In genomic region chr12:51886021-51886710, GRCh38 we compare ENCODE assay signal across 8 cellular contexts. TPM values are rescaled to one million over a fixed set of nuclear protein-coding genes. Genes with fewer than 3 reads are reported as not detected.
DNase-seq lines count a peak whose midpoint lies in the region; ATAC-seq and TF ChIP-seq lines count a peak whose summit lies in the region.

No MANE protein-coding gene starts in this region.

- no peaks in the 10 kb centered on the region for H3K79me2 ChIP-seq in OCI-LY3 (ENCODE audit: low read length)

- no peaks in the 10 kb centered on the region for H3K4me1 ChIP-seq in OCI-LY3 (ENCODE audit: low read length)

- DNase-seq in GF-D8 (lab: John Stamatoyannopoulos, UW) (peak; percentile 70), cardiac septum (ENCODE audit: low spot score) (peak; percentile 88), sciatic nerve (ENCODE audit: low spot score) (peak; percentile 82), NCI-H146 (lab: John Stamatoyannopoulos, UW) (no peak)
- peak; percentile 38 for DNase-seq in activated naive CD4-positive, alpha-beta T cell treated with anti-CD3 and anti-CD28 coated beads, Interleukin-2, amount 50 U/mL, for 16 hours

- no peaks in the 10 kb centered on the region for H3K9me3 ChIP-seq in OCI-LY3 (ENCODE audit: insufficient read depth, low read length)

- H2AFZ ChIP-seq in OCI-LY3 (ENCODE audit: low read depth, low read length): peak overlapping the region; percentile 92

- H3K36me3 ChIP-seq in OCI-LY3 (replicated peaks; ENCODE audit: low read depth, low read length): no peaks in the 10 kb centered on the region

- ATAC-seq in sciatic nerve (peak; percentile 97), HG02759 (IDR thresholded peaks at IDR 0.05; ENCODE audit: unreplicated experiment) (no peak), HG03520 (IDR thresholded peaks at IDR 0.05; ENCODE audit: unreplicated experiment) (no peak)

- H3K4me2 ChIP-seq in OCI-LY3 (ENCODE audit: low read length): peak overlapping the region; percentile 42

- no peaks in the 10 kb centered on the region for H3K27me3 ChIP-seq in OCI-LY3 (ENCODE audit: low read depth, low read length)

- intact Hi-C loops in cardiac septum (cut with DNase I) (no loop called here), sciatic nerve (cut with DNase I) (no loop called here)

- H3K4me3 ChIP-seq in OCI-LY3 (ENCODE audit: low read length): peak overlapping the region; percentile 50; the same call in 1 of the 2 replicates

- no peak overlapping the region for H3K9ac ChIP-seq in OCI-LY3 (ENCODE audit: low read length)

- no peak for TF ChIP-seq CTCF in OCI-LY3 (IDR thresholded peaks at IDR 0.05; ENCODE audit: low read depth, low read length)

- no peaks in the 10 kb centered on the region for H4K20me1 ChIP-seq in OCI-LY3 (ENCODE audit: insufficient read depth, low read length)

- H3K27ac ChIP-seq in OCI-LY3 (ENCODE audit: low read length): no peak overlapping the region

RNA-seq across cellular contexts. Expression of gene ANKRD33, which starts 1.7 kb away (rescaled TPM):
- not detected for total RNA-seq in cardiac septum
- total RNA-seq in sciatic nerve: 0.76 TPM

RNA-seq across cellular contexts. Expression of gene ACVRL1, which starts 21.1 kb away (rescaled TPM):
- total RNA-seq in cardiac septum: 31.1 TPM
- 57.6 TPM for total RNA-seq in sciatic nerve

RNA-seq across cellular contexts. Expression of gene FIGNL2, which starts 37.6 kb away (rescaled TPM):
- total RNA-seq in cardiac septum (0.32 TPM), sciatic nerve (4.0 TPM)
